In the genomic region with DNA sequence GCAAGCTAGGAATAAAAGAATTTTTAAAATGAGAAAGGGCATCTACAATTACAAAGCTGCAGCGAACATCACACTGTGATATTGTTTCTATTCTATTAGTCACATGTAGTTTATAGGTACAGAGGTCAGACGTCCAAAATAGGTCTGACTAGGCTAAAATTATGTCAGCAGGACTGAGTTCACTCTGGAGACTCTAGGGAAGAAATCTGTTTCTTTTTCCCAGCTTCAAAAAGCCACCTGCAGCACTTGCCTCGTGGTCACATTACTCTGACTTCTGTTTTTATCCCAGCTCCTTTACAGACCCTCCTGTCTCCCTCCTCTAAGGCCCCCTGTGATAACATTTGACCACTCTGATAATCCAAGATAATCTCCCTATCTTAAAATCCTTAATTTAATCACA, we compare ENCODE assay signal across 21 cellular contexts.
"Had no signal": no experiment of that assay in that cellular context is flagged by ENCODE, and none has a peak within 500 bp of the region (broad histone marks: within the 10 kb centered on the region; RNA-seq: fewer than 3 reads in every experiment).

No MANE protein-coding gene starts in this region.

- H3K4me3 ChIP-seq: mucosa of descending colon, sigmoid colon, spleen had no signal

- H3K27me3 Mint-ChIP-seq: activated B cell treated with CpG ODN at 0.5 μM for 24 hours; activated CD4-positive, alpha-beta T cell treated with anti-CD3 and anti-CD28 coated beads for 36 hours; activated naive CD8-positive, alpha-beta T cell treated with anti-CD3 and anti-CD28 coated beads, Interleukin-2, amount 10 ng/mL, durations not matched to agents 7 days and 5 days; naive B cell had no signal

- H3K9me3 Mint-ChIP-seq: activated B cell treated with CpG ODN at 0.5 μM for 24 hours; activated naive CD4-positive, alpha-beta T cell treated with anti-CD3 and anti-CD28 coated beads for 36 hours; activated naive CD8-positive, alpha-beta T cell treated with anti-CD3 and anti-CD28 coated beads, Interleukin-2, amount 10 ng/mL, durations not matched to agents 7 days and 5 days; naive B cell; T-helper 1 cell treated with Interleukin-12 subunit alpha and Interleukin-12 subunit beta and Interleukin-4 antibody, amounts not matched to agents 30 μg/mL and 1 μg/mL, for 36 hours had no signal

- H3K27me3 ChIP-seq: sigmoid colon, spleen, upper lobe of left lung had no signal

- ATAC-seq: activated CD4-positive, alpha-beta T cell treated with anti-CD3 and anti-CD28 coated beads for 36 hours; mucosa of descending colon had no signal

- DNase-seq: activated B cell treated with CpG ODN at 0.5 μM for 24 hours; activated CD4-positive, alpha-beta T cell treated with anti-CD3 and anti-CD28 coated beads for 36 hours; activated CD4-positive, alpha-beta T cell treated with anti-CD3 and anti-CD28 coated beads, Interleukin-2, amount 50 U/mL, for 4 hours; activated naive CD4-positive, alpha-beta T cell treated with anti-CD3 and anti-CD28 coated beads for 36 hours; activated naive CD8-positive, alpha-beta T cell treated with anti-CD3 and anti-CD28 coated beads, Interleukin-2, amount 10 ng/mL, durations not matched to agents 7 days and 5 days; activated T-cell treated with anti-CD3 and anti-CD28 coated beads, Interleukin-2, amount 50 U/mL, for 48 hours; cerebellar nuclear complex; cortex of kidney; foreskin fibroblast; hypothalamus; mesenchymal stem cell; mucosa of descending colon; naive B cell; occipital lobe; sigmoid colon; spleen; stimulated activated CD4-positive, alpha-beta T cell treated with anti-CD3 and anti-CD28 coated beads, Interleukin-4, amount 100 ng/mL, for 1 hour; stimulated activated naive CD4-positive, alpha-beta T cell treated with Interleukin-2 at 50 U/mL for 16 hours; T1000; upper lobe of left lung had no signal

- H3K27ac Mint-ChIP-seq: activated B cell treated with CpG ODN at 0.5 μM for 24 hours; activated CD4-positive, alpha-beta T cell treated with anti-CD3 and anti-CD28 coated beads for 36 hours; activated naive CD4-positive, alpha-beta T cell treated with anti-CD3 and anti-CD28 coated beads for 36 hours; activated naive CD8-positive, alpha-beta T cell treated with anti-CD3 and anti-CD28 coated beads, Interleukin-2, amount 10 ng/mL, durations not matched to agents 7 days and 5 days; T-helper 1 cell treated with Interleukin-12 subunit alpha and Interleukin-12 subunit beta and Interleukin-4 antibody, amounts not matched to agents 30 μg/mL and 1 μg/mL, for 36 hours had no signal

- H3K36me3 ChIP-seq: sigmoid colon, spleen, upper lobe of left lung had no signal

- H3K4me3 Mint-ChIP-seq: activated B cell treated with CpG ODN at 0.5 μM for 24 hours; activated CD4-positive, alpha-beta T cell treated with anti-CD3 and anti-CD28 coated beads for 36 hours; activated naive CD4-positive, alpha-beta T cell treated with anti-CD3 and anti-CD28 coated beads for 36 hours; activated naive CD8-positive, alpha-beta T cell treated with anti-CD3 and anti-CD28 coated beads, Interleukin-2, amount 10 ng/mL, durations not matched to agents 7 days and 5 days; T-helper 1 cell treated with Interleukin-12 subunit alpha and Interleukin-12 subunit beta and Interleukin-4 antibody, amounts not matched to agents 30 μg/mL and 1 μg/mL, for 36 hours had no signal

- H3K36me3 Mint-ChIP-seq: naive B cell had no signal

- H3K9me3 ChIP-seq: mucosa of descending colon, sigmoid colon, spleen, upper lobe of left lung had no signal

- H3K27ac ChIP-seq: sigmoid colon, spleen had no signal
